In genomic region chr1:153907134-153907533, GRCh38 we compare ENCODE assay signal across 13 cellular contexts.
"Had no signal": no experiment of that assay in that cellular context is flagged by ENCODE, and none has a peak within 500 bp of the region (broad histone marks: within the 10 kb centered on the region; RNA-seq: fewer than 3 reads in every experiment).

No MANE protein-coding gene starts in this region.

- H3K9me3 Mint-ChIP-seq: activated CD4-positive, alpha-beta T cell treated with anti-CD3 and anti-CD28 coated beads, Interleukin-2, amount 10 ng/mL, durations not matched to agents 24 days and 14 days; naive thymus-derived CD4-positive, alpha-beta T cell had no signal

- H3K27ac Mint-ChIP-seq: activated CD4-positive, alpha-beta T cell treated with anti-CD3 and anti-CD28 coated beads, Interleukin-2, amount 10 ng/mL, durations not matched to agents 24 days and 14 days; activated T-helper 2 cell treated with anti-CD3 and anti-CD28 coated beads, Interferon-gamma antibody, Interleukin-2, Interleukin-4, amounts not matched to agents 10 μg/mL and 5 μg/mL and 100 μg/mL, durations not matched to agents 14 hours and 24 hours and 36 hours; stimulated activated memory B cell treated with anti-CD40 and anti-IgM and Interleukin-4, amounts not matched to agents 10 μg/mL and 1 μg/mL and 100 μg/mL, for 72 hours had no signal

- H3K27me3 Mint-ChIP-seq: activated CD4-positive, alpha-beta T cell treated with anti-CD3 and anti-CD28 coated beads, Interleukin-2, amount 10 ng/mL, durations not matched to agents 24 days and 14 days; naive thymus-derived CD4-positive, alpha-beta T cell; stimulated activated memory B cell treated with anti-CD40 and anti-IgM and Interleukin-4, amounts not matched to agents 10 μg/mL and 1 μg/mL and 100 μg/mL, for 72 hours had no signal

- ATAC-seq: left lung; naive thymus-derived CD4-positive, alpha-beta T cell; stimulated activated memory B cell treated with anti-CD40 and anti-IgM and Interleukin-4, amounts not matched to agents 10 μg/mL and 1 μg/mL and 100 μg/mL, for 72 hours had no signal

- H3K4me3 Mint-ChIP-seq: activated CD4-positive, alpha-beta T cell treated with anti-CD3 and anti-CD28 coated beads, Interleukin-2, amount 10 ng/mL, durations not matched to agents 24 days and 14 days; stimulated activated memory B cell treated with anti-CD40 and anti-IgM and Interleukin-4, amounts not matched to agents 10 μg/mL and 1 μg/mL and 100 μg/mL, for 72 hours had no signal

- DNase-seq: activated CD4-positive, alpha-beta T cell treated with anti-CD3 and anti-CD28 coated beads, Interleukin-2, amount 10 ng/mL, durations not matched to agents 24 days and 14 days; activated CD8-positive, alpha-beta memory T cell treated with anti-CD3 and anti-CD28 coated beads for 24 hours; activated naive CD4-positive, alpha-beta T cell treated with anti-CD3 and anti-CD28 coated beads, Interleukin-2, amount 50 U/mL, for 16 hours; amniotic stem cell; caudate nucleus; islet precursor cell; left lung; mammary epithelial cell; naive thymus-derived CD4-positive, alpha-beta T cell; retina; T-helper 2 cell had no signal
